ENCODE assay signal across 8 cellular contexts in genomic region chr2:181891966-181892794, GRCh38. TPM values are rescaled to one million over a fixed set of nuclear protein-coding genes. Genes with fewer than 3 reads are reported as not detected.
DNase-seq lines count a peak whose midpoint lies in the region; FAIRE-seq and TF ChIP-seq lines count a peak whose summit lies in the region.

No MANE protein-coding gene starts in this region.

- H3K27me3 ChIP-seq in GM06990 (replicated peaks; ENCODE audit: control insufficient read depth, insufficient read depth, low read length) = no peaks in the 10 kb centered on the region

- H3K4me1 Mint-ChIP-seq in activated naive CD8-positive, alpha-beta T cell treated with anti-CD3 and anti-CD28 coated beads for 36 hours = peaks cover 34% of the 10 kb centered on the region

- peak; percentile 81 for DNase-seq in GM06990 (ENCODE audit: extremely low read depth, insufficient read length)
- DNase-seq in H4 (ENCODE audit: low spot score) = peak; percentile 61
- DNase-seq in Kasumi-1 (lab: John Stamatoyannopoulos, UW) = peak; percentile 79 to 82
- DNase-seq in SKM-1 (lab: John Stamatoyannopoulos, UW; ENCODE audit: unreplicated experiment) = peak; percentile 38
- peak; percentile 71 for DNase-seq in activated naive CD8-positive, alpha-beta T cell treated with anti-CD3 and anti-CD28 coated beads for 36 hours
- peak; percentile 88 for DNase-seq in cardiac septum (ENCODE audit: low spot score)
- DNase-seq in posterior cingulate gyrus = peak; percentile 47 to 95 (median 61)
- DNase-seq in urothelium cell line (ENCODE audit: low spot score) = peak; percentile 63

- H3K9me3 Mint-ChIP-seq in activated naive CD8-positive, alpha-beta T cell treated with anti-CD3 and anti-CD28 coated beads for 36 hours = no peaks in the 10 kb centered on the region

- H3K36me3 Mint-ChIP-seq in activated naive CD8-positive, alpha-beta T cell treated with anti-CD3 and anti-CD28 coated beads for 36 hours = peaks cover 21% of the 10 kb centered on the region

- H3K27ac Mint-ChIP-seq in activated naive CD8-positive, alpha-beta T cell treated with anti-CD3 and anti-CD28 coated beads for 36 hours = peak overlapping the region; percentile 94

- no peaks in the 10 kb centered on the region for H3K36me3 ChIP-seq in GM06990 (ENCODE audit: control insufficient read depth, insufficient read depth, low read length)

- intact Hi-C loops in cardiac septum (cut with DNase I) = loop anchor here (2.0 to 5.0 kb wide), 2 partner anchors 81 to 170 kb away; no protein-coding TSS in a partner anchor
- intact Hi-C loops in posterior cingulate gyrus (cut with DNase I) = loop anchor here (5.0 to 10.0 kb wide), 5 partner anchors 45 to 910 kb away; partner anchors contain the start of gene UBE2E3

- peaks cover 20% of the 10 kb centered on the region for H3K27me3 Mint-ChIP-seq in activated naive CD8-positive, alpha-beta T cell treated with anti-CD3 and anti-CD28 coated beads for 36 hours

- TF ChIP-seq CTCF in GM06990 (IDR thresholded peaks at IDR 0.05; ENCODE audit: insufficient read depth, low read length, poor library complexity, severe bottlenecking) = peak; percentile 38

- H3K4me3 Mint-ChIP-seq in activated naive CD8-positive, alpha-beta T cell treated with anti-CD3 and anti-CD28 coated beads for 36 hours = peak overlapping the region; percentile 96

- peak; percentile 27 for FAIRE-seq in urothelium cell line (lab: Jason Lieb, UNC)

- peak overlapping the region; percentile 73 for H3K4me3 ChIP-seq in GM06990 (replicated peaks; ENCODE audit: low read depth, low read length)

RNA-seq across cellular contexts. Expression of gene ITPRID2, which starts 0.7 kb away (rescaled TPM):
- total RNA-seq in H4 (2014; rRNA removed; shearing (Covaris generic)) = 68.5 and 95.2 TPM in 2 replicates
- total RNA-seq in activated naive CD8-positive, alpha-beta T cell treated with anti-CD3 and anti-CD28 coated beads for 36 hours = 10 to 100 TPM; 47.2 to 49.4 TPM
- total RNA-seq in cardiac septum = 80.8 TPM

Comparison
In these comparisons a context has a peak if more than half of its experiments do, and no peak if none do; other contexts are left out.
1. Peak in every context shown above with its lines: DNase-seq and H3K4me3 ChIP-seq.
2. DNase-seq: peak in every context shown above with its lines; median percentile 88 in cardiac septum; 81 in GM06990; 80 in Kasumi-1; 71 in activated naive CD8-positive, alpha-beta T cell treated with anti-CD3 and anti-CD28 coated beads for 36 hours; 63 in urothelium cell line; 61 in H4; 61 in posterior cingulate gyrus; 38 in SKM-1.